ENCODE assay signal across 21 cellular contexts in the genomic region with DNA sequence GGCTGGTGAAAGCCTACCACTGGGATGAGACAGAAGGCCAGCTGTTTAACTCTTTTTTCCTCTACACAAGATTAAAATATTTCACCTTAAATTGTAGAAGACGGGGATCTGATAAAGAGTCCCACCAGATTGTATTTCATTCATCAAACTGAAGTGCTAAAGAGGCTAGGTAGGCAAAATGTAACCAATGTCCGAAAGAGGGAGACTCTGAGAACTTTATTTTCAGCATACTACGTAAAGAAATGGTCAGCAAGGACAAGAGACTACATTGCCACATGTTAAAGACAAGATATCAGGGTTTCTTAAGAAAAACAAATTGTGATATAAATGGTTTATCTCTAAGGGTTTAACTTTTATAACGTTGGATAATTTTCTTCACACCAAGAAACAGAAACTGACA.
DNase-seq lines count a peak whose midpoint lies in the region; ATAC-seq and TF ChIP-seq lines count a peak whose summit lies in the region.
"Had no signal": no experiment of that assay in that cellular context is flagged by ENCODE, and none has a peak within 500 bp of the region (broad histone marks: within the 10 kb centered on the region; RNA-seq: fewer than 3 reads in every experiment).

No MANE protein-coding gene starts in this region.

- no peak overlapping the region for H3K27ac ChIP-seq in C4-2B
- H3K27ac ChIP-seq: BLaER1, GM23248, SJSA1 had no signal

- no peaks in the 10 kb centered on the region for H3K36me3 Mint-ChIP-seq in activated CD4-positive, alpha-beta memory T cell treated with anti-CD3 and anti-CD28 coated beads for 36 hours
- H3K36me3 Mint-ChIP-seq: CD4-positive, alpha-beta memory T cell had no signal

- intact Hi-C loops in activated CD4-positive, alpha-beta memory T cell treated with anti-CD3 and anti-CD28 coated beads for 36 hours (cut with micrococcal nuclease): no loop called here

- H3K27ac Mint-ChIP-seq in activated CD4-positive, alpha-beta memory T cell treated with anti-CD3 and anti-CD28 coated beads for 36 hours: no peak overlapping the region
- H3K27ac Mint-ChIP-seq: CD4-positive, alpha-beta memory T cell had no signal

- H3K4me1 Mint-ChIP-seq in activated CD4-positive, alpha-beta memory T cell treated with anti-CD3 and anti-CD28 coated beads for 36 hours (ENCODE audit: low read depth): no peaks in the 10 kb centered on the region
- H3K4me1 Mint-ChIP-seq: CD4-positive, alpha-beta memory T cell had no signal

- no peaks in the 10 kb centered on the region for H3K9me3 Mint-ChIP-seq in activated CD4-positive, alpha-beta memory T cell treated with anti-CD3 and anti-CD28 coated beads for 36 hours

- no peak for ATAC-seq in GM19023 (IDR thresholded peaks at IDR 0.05; ENCODE audit: unreplicated experiment)
- ATAC-seq: GM12878 had no signal

- CTCF ChIA-PET in activated CD4-positive, alpha-beta memory T cell treated with anti-CD3 and anti-CD28 coated beads for 36 hours (lab: Charles Lee): no interaction called here

- peaks cover 4% of the 10 kb centered on the region for H3K27me3 Mint-ChIP-seq in activated CD4-positive, alpha-beta memory T cell treated with anti-CD3 and anti-CD28 coated beads for 36 hours

- TF ChIP-seq CTCF in C4-2B (conservative IDR thresholded peaks at IDR 0.05): peak; percentile 28

- POLR2A ChIA-PET in activated CD4-positive, alpha-beta memory T cell treated with anti-CD3 and anti-CD28 coated beads for 36 hours (lab: Charles Lee): no interaction called here

- no peak overlapping the region for H3K4me3 Mint-ChIP-seq in activated CD4-positive, alpha-beta memory T cell treated with anti-CD3 and anti-CD28 coated beads for 36 hours
- H3K4me3 Mint-ChIP-seq: CD4-positive, alpha-beta memory T cell had no signal

- DNase-seq in HT-29 (ENCODE audit: low spot score): peak; percentile 21
- peak; percentile 1 for DNase-seq in NCI-H460 (ENCODE audit: extremely low read depth, low read depth)
- DNase-seq in SK-N-DZ (ENCODE audit: low spot score): peak; percentile 21
- DNase-seq in Kasumi-1 (lab: John Stamatoyannopoulos, UW): no peak
- no peak for DNase-seq in activated CD4-positive, alpha-beta memory T cell treated with anti-CD3 and anti-CD28 coated beads for 36 hours
- DNase-seq: Caco-2; CD4-positive, alpha-beta memory T cell; DMS 273 treated with DMSO at 0.1 percent for 48 hours; DMS79 treated with DMSO at 0.1 percent for 48 hours; GM23248; MV-4-11; NCI-H1694 treated with DMSO at 0.1 percent for 48 hours; NCI-H2107; NCI-H446 treated with DMSO at 0.1 percent for 48 hours; SW 1271; T-helper 2 cell had no signal

Comparison
In these comparisons a context has a peak if more than half of its experiments do, and no peak if none do; other contexts are left out.
1. DNase-seq: peak in HT-29 (single experiment), NCI-H460 (single experiment) and SK-N-DZ (single experiment); none in Kasumi-1 (0 of 2) and activated CD4-positive, alpha-beta memory T cell treated with anti-CD3 and anti-CD28 coated beads for 36 hours (single experiment).